Comparison of ENCODE assay signal across 10 cellular contexts in genomic region chr19:5628919-5629481, GRCh38. TPM values are rescaled to one million over a fixed set of nuclear protein-coding genes. Genes with fewer than 3 reads are reported as not detected.
A peak's percentile ranks its signal among the peaks of the same experiment; 100 is the strongest.
DNase-seq lines count a peak whose midpoint lies in the region; ATAC-seq and TF ChIP-seq lines count a peak whose summit lies in the region.
"Had no signal": no experiment of that assay in that cellular context is flagged by ENCODE, and none has a peak within 500 bp of the region (broad histone marks: within the 10 kb centered on the region; RNA-seq: fewer than 3 reads in every experiment).

No MANE protein-coding gene starts in this region.

- POLR2A ChIA-PET in CD4-positive, alpha-beta memory T cell (lab: Charles Lee; ENCODE audit: partially characterized antibody) = no interaction called here
- POLR2A ChIA-PET in WTC11 (lab: Charles Lee) = no interaction called here

- H3K27me3 ChIP-seq in CD4-positive, alpha-beta memory T cell (ENCODE audit: insufficient read depth, low read length) = no peaks in the 10 kb centered on the region
- no peaks in the 10 kb centered on the region for H3K27me3 ChIP-seq in effector memory CD4-positive, alpha-beta T cell (replicated peaks; ENCODE audit: control insufficient read depth, insufficient read depth, low read length, poor library complexity, severe bottlenecking)

- TF ChIP-seq CTCF in WTC11 (IDR thresholded peaks at IDR 0.05) = no peak
- no peak for TF ChIP-seq CTCF in foreskin fibroblast (IDR thresholded peaks at IDR 0.05; ENCODE audit: low read depth, low read length)

- H3K4me3 ChIP-seq in CD4-positive, alpha-beta memory T cell (ENCODE audit: low read length in 2 of 2) = no peak overlapping the region
- H3K4me3 ChIP-seq in effector memory CD4-positive, alpha-beta T cell (ENCODE audit: insufficient read depth, low read depth, low read length, poor library complexity, severe bottlenecking) = no peak overlapping the region
- no peak overlapping the region for H3K4me3 ChIP-seq in foreskin fibroblast (ENCODE audit: low read depth in 1 of 2, low read length in 2 of 2)

- no peaks in the 10 kb centered on the region for H3K27me3 Mint-ChIP-seq in CD4-positive, alpha-beta memory T cell
- no peaks in the 10 kb centered on the region for H3K27me3 Mint-ChIP-seq in WTC11 (ENCODE audit: low read depth)
- H3K27me3 Mint-ChIP-seq in natural killer cell treated with Interleukin-12 subunit alpha and Interleukin-12 subunit beta and Interleukin-15 and Interleukin-18, amount 100 ng/mL, for 72 hours = no peaks in the 10 kb centered on the region

- H3K9me3 ChIP-seq in CD4-positive, alpha-beta memory T cell (ENCODE audit: control insufficient read depth in 1 of 2, low read length in 2 of 2) = no peaks in the 10 kb centered on the region
- no peaks in the 10 kb centered on the region for H3K9me3 ChIP-seq in effector memory CD4-positive, alpha-beta T cell (ENCODE audit: control insufficient read depth, low read length)

- intact Hi-C loops in CD4-positive, alpha-beta memory T cell (cut with micrococcal nuclease) = no loop called here

- DNase-seq in CD4-positive, alpha-beta memory T cell = no peak
- DNase-seq in KG1 (lab: John Stamatoyannopoulos, UW) = peak; percentile 8
- no peak for DNase-seq in WTC11 (ENCODE audit: low spot score)
- no peak for DNase-seq in natural killer cell treated with Interleukin-12 subunit alpha and Interleukin-12 subunit beta and Interleukin-15 and Interleukin-18, amount 100 ng/mL, for 72 hours (ENCODE audit: low spot score)
- DNase-seq in effector memory CD4-positive, alpha-beta T cell = no peak
- no peak for DNase-seq in foreskin fibroblast
- no peak for DNase-seq in HuH-7.5 (ENCODE audit: low spot score)
- DNase-seq: Calu3 had no signal

- ATAC-seq in WTC11 = no peak
- no peak for ATAC-seq in natural killer cell treated with Interleukin-12 subunit alpha and Interleukin-12 subunit beta and Interleukin-15 and Interleukin-18, amount 100 ng/mL, for 72 hours
- no peak for ATAC-seq in GM19023 (IDR thresholded peaks at IDR 0.05; ENCODE audit: unreplicated experiment)
- ATAC-seq: SK-N-SH treated with all-trans-retinoic acid at 6 μM for 48 hours had no signal

- H3K4me1 ChIP-seq in CD4-positive, alpha-beta memory T cell (ENCODE audit: insufficient read depth, low read length) = peaks cover 95% of the 10 kb centered on the region
- peaks cover 59% of the 10 kb centered on the region for H3K4me1 ChIP-seq in effector memory CD4-positive, alpha-beta T cell (ENCODE audit: control insufficient read depth, insufficient read depth, low read length, poor library complexity, severe bottlenecking)

- no peak overlapping the region for H3K27ac ChIP-seq in CD4-positive, alpha-beta memory T cell (ENCODE audit: low read depth, low read length)
- no peak overlapping the region for H3K27ac ChIP-seq in effector memory CD4-positive, alpha-beta T cell (ENCODE audit: insufficient read depth, low read length, poor library complexity, severe bottlenecking)

- H3K4me3 Mint-ChIP-seq in CD4-positive, alpha-beta memory T cell = peak overlapping the region in 7 of 8 donors; percentile 21 to 72 (median 36)
- H3K4me3 Mint-ChIP-seq in WTC11 = no peak overlapping the region
- peak overlapping the region; percentile 58 for H3K4me3 Mint-ChIP-seq in natural killer cell treated with Interleukin-12 subunit alpha and Interleukin-12 subunit beta and Interleukin-15 and Interleukin-18, amount 100 ng/mL, for 72 hours

- peaks cover 41% of the 10 kb centered on the region for H3K36me3 ChIP-seq in CD4-positive, alpha-beta memory T cell (ENCODE audit: insufficient read depth, low read length)
- H3K36me3 ChIP-seq in effector memory CD4-positive, alpha-beta T cell (ENCODE audit: control insufficient read depth, insufficient read depth, low read length) = peaks cover 49% of the 10 kb centered on the region

- H3K36me3 Mint-ChIP-seq in CD4-positive, alpha-beta memory T cell = peaks cover 46 to 73% of the 10 kb centered on the region in 2 donors
- H3K36me3 Mint-ChIP-seq in WTC11 = peaks cover 48% of the 10 kb centered on the region
- H3K36me3 Mint-ChIP-seq in natural killer cell treated with Interleukin-12 subunit alpha and Interleukin-12 subunit beta and Interleukin-15 and Interleukin-18, amount 100 ng/mL, for 72 hours = peaks cover 34% of the 10 kb centered on the region

- peaks cover 59 to 94% (median 80%) of the 10 kb centered on the region in 4 donors for H3K4me1 Mint-ChIP-seq in CD4-positive, alpha-beta memory T cell
- H3K4me1 Mint-ChIP-seq in WTC11 = peaks cover 30% of the 10 kb centered on the region
- H3K4me1 Mint-ChIP-seq in natural killer cell treated with Interleukin-12 subunit alpha and Interleukin-12 subunit beta and Interleukin-15 and Interleukin-18, amount 100 ng/mL, for 72 hours (ENCODE audit: low read depth in 2 of 2) = peaks cover 59 to 67% of the 10 kb centered on the region in 2 donors

- H3K27ac Mint-ChIP-seq in CD4-positive, alpha-beta memory T cell = peak overlapping the region in 6 of 7 donors; percentile 2 to 56 (median 46)
- peak overlapping the region; percentile 50; the same call in 1 of the 2 replicates for H3K27ac Mint-ChIP-seq in WTC11
- H3K27ac Mint-ChIP-seq in natural killer cell treated with Interleukin-12 subunit alpha and Interleukin-12 subunit beta and Interleukin-15 and Interleukin-18, amount 100 ng/mL, for 72 hours = peak overlapping the region; percentile 65 to 81

- H3K9me3 Mint-ChIP-seq in CD4-positive, alpha-beta memory T cell = no peaks in the 10 kb centered on the region
- no peaks in the 10 kb centered on the region for H3K9me3 Mint-ChIP-seq in WTC11
- H3K9me3 Mint-ChIP-seq in natural killer cell treated with Interleukin-12 subunit alpha and Interleukin-12 subunit beta and Interleukin-15 and Interleukin-18, amount 100 ng/mL, for 72 hours = no peaks in the 10 kb centered on the region

- CTCF ChIA-PET in CD4-positive, alpha-beta memory T cell (lab: Charles Lee; ENCODE audit: partially characterized antibody) = interaction anchor here (1.3 kb wide), 1 partner anchor 12 kb away, joined by 3 read pairs; no protein-coding TSS in a partner anchor
- CTCF ChIA-PET in WTC11 (lab: Charles Lee) = no interaction called here

TF ChIP-seq in WTC11, 78 proteins besides CTCF, POLR2A, EP300 and RAD21 (continues in another document):
- no peak for TF ChIP-seq ZNF671 (CRISPR knock-in tag; IDR thresholded peaks at IDR 0.05)
- no peak for TF ChIP-seq KAT7 (CRISPR knock-in tag; IDR thresholded peaks at IDR 0.05; ENCODE audit: borderline replicate concordance)
- TF ChIP-seq ZBTB43 (CRISPR knock-in tag; IDR thresholded peaks at IDR 0.05) = no peak
- no peak for TF ChIP-seq IRF1 (CRISPR knock-in tag; IDR thresholded peaks at IDR 0.05)
- no peak for TF ChIP-seq ELF4 (CRISPR knock-in tag; IDR thresholded peaks at IDR 0.05; ENCODE audit: low read depth)
- no peak for TF ChIP-seq SMAD3 (CRISPR knock-in tag; IDR thresholded peaks at IDR 0.05; ENCODE audit: borderline replicate concordance)
- TF ChIP-seq MAX (CRISPR knock-in tag; IDR thresholded peaks at IDR 0.05) = no peak

RNA-seq across cellular contexts. Expression of gene SAFB, which starts 6.1 kb away (rescaled TPM):
- 100 to 1,000 TPM; 202 to 211 TPM for total RNA-seq in CD4-positive, alpha-beta memory T cell
- polyA plus RNA-seq in CD4-positive, alpha-beta memory T cell = 100 to 1,000 TPM in 1 of 2 donors, 10 to 100 TPM in 1; 14.6 to 117 TPM
- 106 to 141 TPM (median 110 TPM) in 3 replicates for total RNA-seq in WTC11 (2021)
- 100 to 1,000 TPM; 126 to 190 TPM for total RNA-seq in natural killer cell treated with Interleukin-12 subunit alpha and Interleukin-12 subunit beta and Interleukin-15 and Interleukin-18, amount 100 ng/mL, for 72 hours

RNA-seq across cellular contexts. Expression of gene SAFB2, which starts 6.4 kb away (rescaled TPM):
- total RNA-seq in CD4-positive, alpha-beta memory T cell = 100 to 1,000 TPM; 257 to 263 TPM
- 10 to 100 TPM; 16.6 to 65.4 TPM for polyA plus RNA-seq in CD4-positive, alpha-beta memory T cell
- total RNA-seq in WTC11 (2021) = 70.0 to 100 TPM (median 77.8 TPM) in 3 replicates
- 100 to 1,000 TPM; 116 to 204 TPM for total RNA-seq in natural killer cell treated with Interleukin-12 subunit alpha and Interleukin-12 subunit beta and Interleukin-15 and Interleukin-18, amount 100 ng/mL, for 72 hours

RNA-seq across cellular contexts. Expression of gene MICOS13, which starts 51.3 kb away (rescaled TPM):
- 10 to 100 TPM; 40.5 to 41.1 TPM for total RNA-seq in CD4-positive, alpha-beta memory T cell
- polyA plus RNA-seq in CD4-positive, alpha-beta memory T cell = 100 to 1,000 TPM; 114 TPM
- total RNA-seq in WTC11 (2021) = 30.0 to 32.8 TPM (median 32.5 TPM) in 3 replicates
- total RNA-seq in natural killer cell treated with Interleukin-12 subunit alpha and Interleukin-12 subunit beta and Interleukin-15 and Interleukin-18, amount 100 ng/mL, for 72 hours = 10 to 100 TPM; 40.7 to 41.4 TPM

RNA-seq across cellular contexts. Expression of gene HSD11B1L, which starts 51.8 kb away (rescaled TPM):
- total RNA-seq in CD4-positive, alpha-beta memory T cell = 1 to 10 TPM; 3.5 to 4.8 TPM
- polyA plus RNA-seq in CD4-positive, alpha-beta memory T cell = 1 to 10 TPM; 2.9 to 4.3 TPM
- total RNA-seq in WTC11 (2021) = 11.8 to 19.1 TPM (median 15.5 TPM) in 3 replicates
- total RNA-seq in natural killer cell treated with Interleukin-12 subunit alpha and Interleukin-12 subunit beta and Interleukin-15 and Interleukin-18, amount 100 ng/mL, for 72 hours = 1 to 10 TPM; 1.8 to 3.6 TPM
